12 cellular contexts compared by ENCODE assay signal in the genomic region with DNA sequence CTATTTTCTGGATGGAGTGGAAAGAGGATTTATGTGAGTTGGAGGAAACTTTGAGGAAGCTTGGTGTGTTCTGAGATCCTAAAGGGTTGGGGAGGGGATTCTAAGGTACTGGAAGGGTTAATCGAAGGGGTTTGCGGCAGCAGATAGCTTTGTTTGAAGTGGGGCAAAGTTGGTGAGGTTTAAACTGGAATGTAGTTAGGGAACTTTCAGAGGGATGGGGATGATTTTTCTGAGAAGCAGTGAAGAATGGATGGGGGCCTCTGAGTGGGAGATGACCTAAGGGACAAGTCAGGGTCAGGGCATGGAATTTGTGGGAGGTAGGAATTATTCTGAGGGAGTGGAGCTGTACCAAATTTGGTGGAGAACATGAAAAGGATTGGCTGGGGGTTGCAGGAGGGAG. TPM values are rescaled to one million over a fixed set of nuclear protein-coding genes. Genes with fewer than 3 reads are reported as not detected.
DNase-seq lines count a peak whose midpoint lies in the region; ATAC-seq and TF ChIP-seq lines count a peak whose summit lies in the region.
"Had no signal": no experiment of that assay in that cellular context is flagged by ENCODE, and none has a peak within 500 bp of the region (broad histone marks: within the 10 kb centered on the region; RNA-seq: fewer than 3 reads in every experiment).

No MANE protein-coding gene starts in this region.

- POLR2A ChIA-PET in MCF 10A (lab: Yijun Ruan, JAX), result interaction anchor here (0.6 to 1.2 kb wide), 3 partner anchors 25 to 100 kb away, joined by 3 to 4 read pairs (median 3); no protein-coding TSS in a partner anchor

- H3K9me3 ChIP-seq in breast epithelium (no peaks in the 10 kb centered on the region), SU-DHL-6 (ENCODE audit: insufficient read depth, low read length) (no peaks in the 10 kb centered on the region; the same call in 1 of the 2 replicates), fibroblast of lung (ENCODE audit: control insufficient read depth, insufficient read depth, low read depth, low read length) (no peaks in the 10 kb centered on the region)
- H3K9me3 ChIP-seq: vagina had no signal

- H3K4me3 ChIP-seq in breast epithelium (no peak overlapping the region), SU-DHL-6 (ENCODE audit: insufficient read depth, low read length, poor library complexity, severe bottlenecking) (no peak overlapping the region), fibroblast of lung (replicated peaks in 1 of 4; ENCODE audit: control extremely low read depth in 1 of 4, insufficient read depth in 1 of 4, low read depth in 3 of 4, low read length in 4 of 4) (peak overlapping the region in 2 of 4 experiments; percentile 3 to 22)
- H3K4me3 ChIP-seq: vagina had no signal

- H3K4me2 ChIP-seq in SU-DHL-6 (ENCODE audit: low read depth, low read length, poor library complexity, severe bottlenecking) (peak overlapping the region; percentile 19), fibroblast of lung (ENCODE audit: extremely low read depth, insufficient read depth, low read length) (peak overlapping the region; percentile 72)

- H3K4me3 Mint-ChIP-seq in MCF 10A (ENCODE audit: unreplicated experiment), result no peak overlapping the region
- H3K4me3 Mint-ChIP-seq in stimulated activated effector memory CD8-positive, alpha-beta T cell treated with anti-CD3 and anti-CD28 coated beads, Interleukin-12 subunit alpha, Interleukin-12 subunit beta, amount 100 ng/mL, for 72 hours, result peak overlapping the region; percentile 99

- peaks cover 45% of the 10 kb centered on the region for H3K36me3 Mint-ChIP-seq in MCF 10A (ENCODE audit: insufficient read depth, unreplicated experiment)
- peaks cover 94% of the 10 kb centered on the region for H3K36me3 Mint-ChIP-seq in stimulated activated effector memory CD8-positive, alpha-beta T cell treated with anti-CD3 and anti-CD28 coated beads, Interleukin-12 subunit alpha, Interleukin-12 subunit beta, amount 100 ng/mL, for 72 hours

- H3K4me1 Mint-ChIP-seq in MCF 10A (ENCODE audit: insufficient read depth, unreplicated experiment), result peaks cover 35% of the 10 kb centered on the region
- H3K4me1 Mint-ChIP-seq in stimulated activated effector memory CD8-positive, alpha-beta T cell treated with anti-CD3 and anti-CD28 coated beads, Interleukin-12 subunit alpha, Interleukin-12 subunit beta, amount 100 ng/mL, for 72 hours, result peaks cover 77% of the 10 kb centered on the region

- intact Hi-C loops in MCF 10A (cut with micrococcal nuclease) (loop anchor here (5.0 kb wide), 2 partner anchors 108 to 272 kb away; partner anchors contain the start of gene ARHGAP35), breast epithelium (cut with DNase I; ENCODE audit: low total_unique reads) (no loop called here)

- DNase-seq in MCF 10A (ENCODE audit: unreplicated experiment), result no peak
- no peak for DNase-seq in breast epithelium (ENCODE audit: low spot score in 2 of 2)
- DNase-seq in fibroblast of lung (ENCODE audit: low read depth in 2 of 2), result no peak
- DNase-seq in stimulated activated effector memory CD8-positive, alpha-beta T cell treated with anti-CD3 and anti-CD28 coated beads, Interleukin-12 subunit alpha, Interleukin-12 subunit beta, amount 100 ng/mL, for 72 hours (ENCODE audit: low spot score in 2 of 2), result no peak
- no peak for DNase-seq in NCI-H1105 (lab: John Stamatoyannopoulos, UW)
- no peak for DNase-seq in erythroblast (lab: John Stamatoyannopoulos, UW)
- DNase-seq: hippocampal formation, NCI-H1436, NCI-H69 had no signal

- no peaks in the 10 kb centered on the region for H3F3A ChIP-seq in SU-DHL-6 (ENCODE audit: insufficient read depth)

- H3K27ac Mint-ChIP-seq in MCF 10A (ENCODE audit: low read depth, unreplicated experiment), result peak overlapping the region; percentile 68
- H3K27ac Mint-ChIP-seq in stimulated activated effector memory CD8-positive, alpha-beta T cell treated with anti-CD3 and anti-CD28 coated beads, Interleukin-12 subunit alpha, Interleukin-12 subunit beta, amount 100 ng/mL, for 72 hours, result peak overlapping the region; percentile 100

- no peaks in the 10 kb centered on the region for H3K27me3 ChIP-seq in breast epithelium
- no peaks in the 10 kb centered on the region for H3K27me3 ChIP-seq in SU-DHL-6 (ENCODE audit: low read length)
- no peaks in the 10 kb centered on the region for H3K27me3 ChIP-seq in fibroblast of lung (ENCODE audit: control insufficient read depth, insufficient read depth, low read length)
- H3K27me3 ChIP-seq: vagina had no signal

- H2AFZ ChIP-seq in SU-DHL-6 (ENCODE audit: low read depth, low read length, severe bottlenecking), result no peak overlapping the region
- no peak overlapping the region for H2AFZ ChIP-seq in fibroblast of lung (ENCODE audit: low read length)

- no peak for ATAC-seq in stimulated activated effector memory CD8-positive, alpha-beta T cell treated with anti-CD3 and anti-CD28 coated beads, Interleukin-12 subunit alpha, Interleukin-12 subunit beta, amount 100 ng/mL, for 72 hours
- ATAC-seq in GM21381 (IDR thresholded peaks at IDR 0.05; ENCODE audit: unreplicated experiment), result no peak

- no peak overlapping the region for H3K9ac ChIP-seq in SU-DHL-6 (ENCODE audit: low read length)
- no peak overlapping the region for H3K9ac ChIP-seq in fibroblast of lung (ENCODE audit: insufficient read depth, low read length)

- peaks cover 0 to 3% of the 10 kb centered on the region in 2 donors for H3K4me1 ChIP-seq in breast epithelium
- peaks cover 12% of the 10 kb centered on the region for H3K4me1 ChIP-seq in fibroblast of lung (ENCODE audit: control insufficient read depth, extremely low read depth, insufficient read depth, low read length)

- H3K79me2 ChIP-seq in SU-DHL-6 (ENCODE audit: insufficient read depth, low read length) (peaks cover 89% of the 10 kb centered on the region), fibroblast of lung (ENCODE audit: control insufficient read depth, insufficient read depth, low read length) (peaks cover 85% of the 10 kb centered on the region)

- no peaks in the 10 kb centered on the region for H3K27me3 Mint-ChIP-seq in MCF 10A (ENCODE audit: insufficient read depth, unreplicated experiment)

- peaks cover 6% of the 10 kb centered on the region for H3K9me3 Mint-ChIP-seq in MCF 10A (ENCODE audit: unreplicated experiment)
- H3K9me3 Mint-ChIP-seq in stimulated activated effector memory CD8-positive, alpha-beta T cell treated with anti-CD3 and anti-CD28 coated beads, Interleukin-12 subunit alpha, Interleukin-12 subunit beta, amount 100 ng/mL, for 72 hours, result peaks cover 3% of the 10 kb centered on the region

- no peaks in the 10 kb centered on the region for H3K9me2 ChIP-seq in SU-DHL-6 (replicated peaks; ENCODE audit: insufficient read depth, low read length)

- H4K20me1 ChIP-seq in SU-DHL-6 (ENCODE audit: low read depth, low read length) (peaks cover 8% of the 10 kb centered on the region), fibroblast of lung (ENCODE audit: control insufficient read depth, extremely low read depth, insufficient read depth, low read length) (no peaks in the 10 kb centered on the region)

- no peaks in the 10 kb centered on the region for H3K36me3 ChIP-seq in breast epithelium
- H3K36me3 ChIP-seq in SU-DHL-6 (ENCODE audit: low read length), result no peaks in the 10 kb centered on the region
- H3K36me3 ChIP-seq in fibroblast of lung (ENCODE audit: control insufficient read depth, insufficient read depth, low read length), result peaks cover 1% of the 10 kb centered on the region
- H3K36me3 ChIP-seq: vagina had no signal

- no TSS peak for BruUV-seq in MCF 10A (replicated peaks; lab: Mats Ljungman, UMichigan)

- TF ChIP-seq CTCF in MCF 10A (IDR thresholded peaks at IDR 0.05; ENCODE audit: unreplicated experiment) (no peak), breast epithelium (IDR thresholded peaks at IDR 0.05) (no peak), SU-DHL-6 (IDR thresholded peaks at IDR 0.05; ENCODE audit: insufficient read depth, low read length, poor library complexity, severe bottlenecking) (no peak), fibroblast of lung (conservative IDR thresholded peaks at IDR 0.05 in 1 of 2, IDR thresholded peaks at IDR 0.05 in 1 of 2; ENCODE audit: low read depth in 1 of 2, low read length in 2 of 2) (no peak)

- TF ChIP-seq POLR2A in breast epithelium (IDR thresholded peaks at IDR 0.05) (no peak), erythroblast (IDR thresholded peaks at IDR 0.05; ENCODE audit: low read length) (no peak)

- CTCF ChIA-PET in MCF 10A (lab: Yijun Ruan, JAX), result interaction anchor here (0.6 to 0.9 kb wide), 3 partner anchors 20 to 110 kb away, joined by 3 to 4 read pairs (median 3); no protein-coding TSS in a partner anchor

- H3K27ac ChIP-seq in breast epithelium (no peak overlapping the region), SU-DHL-6 (ENCODE audit: low read depth, low read length) (no peak overlapping the region), fibroblast of lung (ENCODE audit: insufficient read depth, low read length) (no peak overlapping the region)
- H3K27ac ChIP-seq: vagina had no signal

RNA-seq across cellular contexts. Expression of gene SAE1, which starts 3.9 kb away (rescaled TPM):
- total RNA-seq in MCF 10A (2022) (76.1 and 81.7 TPM in 2 replicates), breast epithelium (10 to 100 TPM; 44.6 to 61.4 (median 55.7) TPM), fibroblast of lung (80.9 and 97.9 TPM in 2 replicates)
- polyA plus RNA-seq in fibroblast of lung, result 152 and 218 TPM in 2 replicates
- polyA plus RNA-seq in fibroblast of lung (2012), result 123 and 184 TPM in 2 replicates
- polyA minus RNA-seq in fibroblast of lung (ENCODE audit: low replicate concordance), result 69.5 and 81.7 TPM in 2 replicates

RNA-seq across cellular contexts. Expression of gene ZC3H4, which starts 21.0 kb away (rescaled TPM):
- total RNA-seq in MCF 10A (2022) (41.4 and 41.8 TPM in 2 replicates), breast epithelium (10 to 100 TPM; 17.7 to 23.4 (median 19.5) TPM), fibroblast of lung (9.0 and 13.5 TPM in 2 replicates)
- polyA plus RNA-seq in fibroblast of lung, result 8.4 and 13.1 TPM in 2 replicates
- 25.4 and 27.2 TPM in 2 replicates for polyA plus RNA-seq in fibroblast of lung (2012)
- polyA minus RNA-seq in fibroblast of lung (ENCODE audit: low replicate concordance), result 17.9 and 32.1 TPM in 2 replicates
